Comparison of ENCODE assay signal across 1 cellular context in the genomic region with DNA sequence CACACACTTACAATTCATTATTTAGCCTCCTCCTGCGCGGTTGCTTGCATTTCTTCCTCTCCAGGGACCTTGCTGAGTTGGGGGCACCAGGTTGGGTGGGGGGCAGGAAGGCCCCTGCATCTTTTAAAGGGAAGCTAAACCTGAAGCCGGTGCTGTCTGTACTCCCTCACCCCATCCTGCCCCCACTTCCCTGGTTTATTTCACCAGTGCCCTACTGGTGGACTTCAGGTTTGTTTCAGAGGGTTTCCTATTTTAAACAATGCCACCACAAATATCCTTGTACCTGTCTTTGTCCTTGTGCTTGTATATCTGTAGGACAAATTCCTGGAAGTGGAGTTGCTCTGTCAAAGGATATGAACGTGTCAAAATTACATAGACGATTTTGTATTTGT.
TF ChIP-seq lines count a peak whose summit lies in the region.

No MANE protein-coding gene starts in this region.

TF ChIP-seq in K562, 482 proteins besides CTCF, POLR2A, EP300 and RAD21:
- TF ChIP-seq ZNF644 (tag; IDR thresholded peaks at IDR 0.05; ENCODE audit: low read depth) (no peak), NR1H2 (CRISPR knock-in tag; IDR thresholded peaks at IDR 0.05) (no peak), ZNF431 (CRISPR knock-in tag; IDR thresholded peaks at IDR 0.05) (no peak), ZNF551 (CRISPR knock-in tag; IDR thresholded peaks at IDR 0.05) (no peak), NR2C2 (CRISPR knock-in tag; IDR thresholded peaks at IDR 0.05) (no peak), NR2C2 (tag; IDR thresholded peaks at IDR 0.05) (no peak), FOXM1 (IDR thresholded peaks at IDR 0.05; ENCODE audit: low read depth) (no peak), FOXM1 (CRISPR knock-in tag; IDR thresholded peaks at IDR 0.05; ENCODE audit: low read depth) (no peak)
